In the genomic region with DNA sequence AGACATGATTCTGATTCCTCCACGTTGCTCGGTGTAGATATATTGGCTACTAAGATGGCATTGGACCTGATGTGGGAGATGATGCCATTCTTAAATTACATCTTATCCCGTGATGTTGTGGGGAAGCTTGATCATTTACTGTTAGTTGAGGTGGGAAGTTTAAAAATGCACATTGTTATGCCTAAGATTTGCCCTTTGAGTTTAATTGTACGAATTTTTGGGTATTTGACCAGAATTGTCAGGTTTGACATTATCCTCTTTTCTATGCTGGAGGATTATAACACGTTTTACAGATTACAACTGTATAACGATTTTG, we compare ENCODE assay signal across 8 cellular contexts. TPM values are rescaled to one million over a fixed set of nuclear protein-coding genes. Genes with fewer than 3 reads are reported as not detected.
DNase-seq lines count a peak whose midpoint lies in the region; ATAC-seq and TF ChIP-seq lines count a peak whose summit lies in the region.

No MANE protein-coding gene starts in this region.

- 1 to 2% methylated on average over 6 of the region's 6 CpGs for WGBS in aorta, 2 donors

- ATAC-seq in left ventricle myocardium superior, result no peak
- ATAC-seq in aorta (ENCODE audit: low FRiP score), result no peak
- no peak for ATAC-seq in GM21717 (IDR thresholded peaks at IDR 0.05; ENCODE audit: unreplicated experiment)
- ATAC-seq in GM18861 (IDR thresholded peaks at IDR 0.05; ENCODE audit: unreplicated experiment), result no peak

- H3K36me3 ChIP-seq in left ventricle myocardium inferior (peaks cover 3% of the 10 kb centered on the region), aorta (ENCODE audit: control insufficient read depth in 1 of 2, insufficient read depth in 2 of 2, low read length in 1 of 2) (no peaks in the 10 kb centered on the region)

- H3K4me1 ChIP-seq in left ventricle myocardium inferior (peaks cover 89% of the 10 kb centered on the region), mononuclear cell (ENCODE audit: insufficient read depth, low read length) (peaks cover 56% of the 10 kb centered on the region), aorta (ENCODE audit: control insufficient read depth in 1 of 2, insufficient read depth in 2 of 2, low read length in 2 of 2) (peaks cover 2 to 7% of the 10 kb centered on the region in 2 donors)

- H3K9me3 ChIP-seq in left ventricle myocardium inferior (replicated peaks) (no peaks in the 10 kb centered on the region), mononuclear cell (ENCODE audit: low read depth, low read length) (no peaks in the 10 kb centered on the region), aorta (ENCODE audit: control insufficient read depth, low read length) (no peaks in the 10 kb centered on the region)

- DNase-seq in left ventricle myocardium inferior (no peak), left ventricle myocardium superior (no peak), cardiac fibroblast (ENCODE audit: low read depth in 2 of 2) (peak in 1 of 2 donors; percentile 25), aorta (no peak), HK-2 (ENCODE audit: unreplicated experiment) (no peak)

- TF ChIP-seq CTCF in left ventricle myocardium inferior (IDR thresholded peaks at IDR 0.05; ENCODE audit: borderline replicate concordance) (no peak), cardiac fibroblast (IDR thresholded peaks at IDR 0.05; ENCODE audit: low read depth, low read length) (no peak)

- H3K27ac ChIP-seq in left ventricle myocardium inferior (replicated peaks) (peak overlapping the region; percentile 99), aorta (ENCODE audit: low read depth in 1 of 2, low read length in 2 of 2) (peak overlapping the region; percentile 80 to 95)

- intact Hi-C loops in left ventricle myocardium inferior (cut with micrococcal nuclease), result no loop called here
- intact Hi-C loops in left ventricle myocardium superior (cut with micrococcal nuclease), result no loop called here
- intact Hi-C loops in aorta (cut with DNase I), result no loop called here

- H3K27me3 ChIP-seq in left ventricle myocardium inferior (ENCODE audit: low read depth) (no peaks in the 10 kb centered on the region), mononuclear cell (ENCODE audit: insufficient read depth, low read length) (no peaks in the 10 kb centered on the region), aorta (ENCODE audit: control insufficient read depth in 1 of 2, insufficient read depth in 2 of 2, low read length in 1 of 2) (no peaks in the 10 kb centered on the region)

- H3K4me3 ChIP-seq in left ventricle myocardium inferior (peak overlapping the region; percentile 74), cardiac fibroblast (replicated peaks in 1 of 2; ENCODE audit: low read depth in 2 of 2, low read length in 2 of 2) (peak overlapping the region; percentile 94 to 95), mononuclear cell (ENCODE audit: low read length) (peak overlapping the region; percentile 89), aorta (ENCODE audit: low read length in 2 of 2) (peak overlapping the region; percentile 67 to 84)

RNA-seq across cellular contexts. Expression of a gene that starts 1.6 kb away (rescaled TPM):
- 46.7 TPM for total RNA-seq in left ventricle myocardium inferior
- 45.1 TPM for total RNA-seq in left ventricle myocardium superior
- 88.2 TPM for total RNA-seq in mononuclear cell
- 10 to 100 TPM; 76.0 to 96.3 TPM for total RNA-seq in aorta
- 10 to 100 TPM; 11.3 to 14.2 TPM for polyA plus RNA-seq in aorta

RNA-seq across cellular contexts. Expression of a gene that starts 49.6 kb away (rescaled TPM):
- total RNA-seq in left ventricle myocardium inferior (6.6 TPM), left ventricle myocardium superior (9.9 TPM), mononuclear cell (9.3 TPM), aorta (10 to 100 TPM; 11.3 to 16.8 TPM)
- 1 to 10 TPM; 5.3 to 8.2 TPM for polyA plus RNA-seq in aorta
